Comparison of ENCODE assay signal across 17 cellular contexts in genomic region chr14:68286667-68287066, GRCh38.
DNase-seq lines count a peak whose midpoint lies in the region; ATAC-seq, FAIRE-seq and TF ChIP-seq lines count a peak whose summit lies in the region.
"Had no signal": no experiment of that assay in that cellular context is flagged by ENCODE, and none has a peak within 500 bp of the region (broad histone marks: within the 10 kb centered on the region; RNA-seq: fewer than 3 reads in every experiment).

No MANE protein-coding gene starts in this region.

- no peak overlapping the region for H3K9ac ChIP-seq in MM.1S (ENCODE audit: low read length)

- ATAC-seq in stimulated activated naive CD8-positive, alpha-beta T cell treated with anti-CD3 and anti-CD28 coated beads, Interleukin-15, amount 100 ng/mL, for 72 hours = no peak
- ATAC-seq in activated B cell treated with CpG ODN at 0.5 μM for 24 hours (ENCODE audit: low read depth) = no peak
- no peak for ATAC-seq in GM19328 (IDR thresholded peaks at IDR 0.05; ENCODE audit: unreplicated experiment)
- ATAC-seq: HCT116, Panc1 had no signal

- H3K4me3 Mint-ChIP-seq in stimulated activated naive CD8-positive, alpha-beta T cell treated with anti-CD3 and anti-CD28 coated beads, Interleukin-15, Interleukin-2, amounts not matched to agents 100 ng/mL and 50 ng/mL, for 24 hours = no peak overlapping the region
- no peak overlapping the region for H3K4me3 Mint-ChIP-seq in stimulated activated naive CD8-positive, alpha-beta T cell treated with anti-CD3 and anti-CD28 coated beads, Interleukin-15, amount 100 ng/mL, for 72 hours
- no peak overlapping the region for H3K4me3 Mint-ChIP-seq in activated B cell treated with CpG ODN at 0.5 μM for 24 hours

- H3F3A ChIP-seq in MM.1S (ENCODE audit: insufficient read depth, low read length) = no peaks in the 10 kb centered on the region

- H3K36me3 Mint-ChIP-seq in stimulated activated naive CD8-positive, alpha-beta T cell treated with anti-CD3 and anti-CD28 coated beads, Interleukin-15, Interleukin-2, amounts not matched to agents 100 ng/mL and 50 ng/mL, for 24 hours (ENCODE audit: low read depth) = no peaks in the 10 kb centered on the region
- no peaks in the 10 kb centered on the region for H3K36me3 Mint-ChIP-seq in activated B cell treated with CpG ODN at 0.5 μM for 24 hours (ENCODE audit: low read depth)

- no peaks in the 10 kb centered on the region for H3K36me3 ChIP-seq in MM.1S (replicated peaks; ENCODE audit: insufficient read depth, low read length)
- H3K36me3 ChIP-seq: brain microvascular endothelial cell, suprapubic skin had no signal

- DNase-seq in stimulated activated naive CD8-positive, alpha-beta T cell treated with anti-CD3 and anti-CD28 coated beads, Interleukin-15, amount 100 ng/mL, for 72 hours = no peak
- DNase-seq in activated B cell treated with CpG ODN at 0.5 μM for 24 hours (no peak), kidney glomerular epithelial cell (lab: John Stamatoyannopoulos, UW) (peak; percentile 77), urothelium cell line (ENCODE audit: low spot score) (no peak), MM.1S (no peak)
- DNase-seq in activated effector memory CD4-positive, alpha-beta T cell treated with Interleukin-2 at 50 U/mL for 16 hours = no peak
- DNase-seq: activated CD4-positive, alpha-beta T cell treated with anti-CD3 and anti-CD28 coated beads, Interleukin-2, amount 10 ng/mL, durations not matched to agents 24 days and 14 days; brain microvascular endothelial cell; effector CD8-positive, alpha-beta T cell; foreskin fibroblast; NCI-H1092 had no signal

- peaks cover 4% of the 10 kb centered on the region; the same call in 1 of the 2 replicates for H3K4me1 ChIP-seq in MM.1S (ENCODE audit: low read length)

- POLR2A ChIA-PET in activated B cell treated with CpG ODN at 0.5 μM for 24 hours (lab: Charles Lee) = interaction anchor here (0.8 to 13.2 kb wide), 11 partner anchors 11 to 531 kb away, joined by 3 to 375 read pairs (median 82); partner anchors contain the start of gene ZFP36L1

- no peaks in the 10 kb centered on the region for H3K27me3 ChIP-seq in MM.1S (replicated peaks; ENCODE audit: insufficient read depth, low read length)
- H3K27me3 ChIP-seq: brain microvascular endothelial cell, suprapubic skin had no signal

- CTCF ChIA-PET in activated B cell treated with CpG ODN at 0.5 μM for 24 hours (lab: Charles Lee) = interaction anchor here (1.4 to 2.2 kb wide), 4 partner anchors 11 to 87 kb away, joined by 3 to 11 read pairs (median 4); no protein-coding TSS in a partner anchor

- H3K27ac ChIP-seq in MM.1S (ENCODE audit: low read length) = no peak overlapping the region
- H3K27ac ChIP-seq: brain microvascular endothelial cell, suprapubic skin had no signal

- peaks cover 76% of the 10 kb centered on the region for H3K4me1 Mint-ChIP-seq in stimulated activated naive CD8-positive, alpha-beta T cell treated with anti-CD3 and anti-CD28 coated beads, Interleukin-15, Interleukin-2, amounts not matched to agents 100 ng/mL and 50 ng/mL, for 24 hours (ENCODE audit: low read depth)
- peaks cover 74% of the 10 kb centered on the region for H3K4me1 Mint-ChIP-seq in stimulated activated naive CD8-positive, alpha-beta T cell treated with anti-CD3 and anti-CD28 coated beads, Interleukin-15, amount 100 ng/mL, for 72 hours
- H3K4me1 Mint-ChIP-seq in activated B cell treated with CpG ODN at 0.5 μM for 24 hours = peaks cover 84% of the 10 kb centered on the region

- H3K4me3 ChIP-seq in MM.1S (ENCODE audit: low read length) = no peak overlapping the region
- H3K4me3 ChIP-seq: suprapubic skin had no signal

- H3K9me2 ChIP-seq in MM.1S (replicated peaks; ENCODE audit: insufficient read depth, low read length) = no peaks in the 10 kb centered on the region

- H3K9me3 ChIP-seq in MM.1S (replicated peaks; ENCODE audit: insufficient read depth, low read length) = no peaks in the 10 kb centered on the region
- H3K9me3 ChIP-seq: suprapubic skin had no signal

- no peaks in the 10 kb centered on the region for H4K20me1 ChIP-seq in MM.1S (ENCODE audit: insufficient read depth, low read length)

- no peak overlapping the region for H3K4me2 ChIP-seq in MM.1S (ENCODE audit: low read depth, low read length)

- peak overlapping the region; percentile 82 for H3K27ac Mint-ChIP-seq in stimulated activated naive CD8-positive, alpha-beta T cell treated with anti-CD3 and anti-CD28 coated beads, Interleukin-15, Interleukin-2, amounts not matched to agents 100 ng/mL and 50 ng/mL, for 24 hours
- H3K27ac Mint-ChIP-seq in stimulated activated naive CD8-positive, alpha-beta T cell treated with anti-CD3 and anti-CD28 coated beads, Interleukin-15, amount 100 ng/mL, for 72 hours = peak overlapping the region in 1 of 2 donors; percentile 4
- peak overlapping the region; percentile 99 for H3K27ac Mint-ChIP-seq in activated B cell treated with CpG ODN at 0.5 μM for 24 hours
- H3K27ac Mint-ChIP-seq: activated T-helper 2 cell treated with anti-CD3 and anti-CD28 coated beads, Interferon-gamma antibody, Interleukin-2, Interleukin-4, amounts not matched to agents 10 μg/mL and 5 μg/mL and 100 μg/mL, durations not matched to agents 14 hours and 24 hours and 36 hours had no signal

- H3K9me3 Mint-ChIP-seq in stimulated activated naive CD8-positive, alpha-beta T cell treated with anti-CD3 and anti-CD28 coated beads, Interleukin-15, Interleukin-2, amounts not matched to agents 100 ng/mL and 50 ng/mL, for 24 hours = no peaks in the 10 kb centered on the region
- no peaks in the 10 kb centered on the region for H3K9me3 Mint-ChIP-seq in stimulated activated naive CD8-positive, alpha-beta T cell treated with anti-CD3 and anti-CD28 coated beads, Interleukin-15, amount 100 ng/mL, for 72 hours
- no peaks in the 10 kb centered on the region for H3K9me3 Mint-ChIP-seq in activated B cell treated with CpG ODN at 0.5 μM for 24 hours
- H3K9me3 Mint-ChIP-seq: activated T-helper 2 cell treated with anti-CD3 and anti-CD28 coated beads, Interferon-gamma antibody, Interleukin-2, Interleukin-4, amounts not matched to agents 10 μg/mL and 5 μg/mL and 100 μg/mL, durations not matched to agents 14 hours and 24 hours and 36 hours had no signal

- intact Hi-C loops in activated B cell treated with CpG ODN at 0.5 μM for 24 hours (cut with micrococcal nuclease) = no loop called here

- no peaks in the 10 kb centered on the region for H3K79me2 ChIP-seq in MM.1S (ENCODE audit: low read length)

- no peak overlapping the region for H2AFZ ChIP-seq in MM.1S (ENCODE audit: low read length)

- H3K27me3 Mint-ChIP-seq in stimulated activated naive CD8-positive, alpha-beta T cell treated with anti-CD3 and anti-CD28 coated beads, Interleukin-15, Interleukin-2, amounts not matched to agents 100 ng/mL and 50 ng/mL, for 24 hours = no peaks in the 10 kb centered on the region
- no peaks in the 10 kb centered on the region for H3K27me3 Mint-ChIP-seq in stimulated activated naive CD8-positive, alpha-beta T cell treated with anti-CD3 and anti-CD28 coated beads, Interleukin-15, amount 100 ng/mL, for 72 hours
- H3K27me3 Mint-ChIP-seq in activated B cell treated with CpG ODN at 0.5 μM for 24 hours = no peaks in the 10 kb centered on the region
- H3K27me3 Mint-ChIP-seq: activated CD4-positive, alpha-beta T cell treated with anti-CD3 and anti-CD28 coated beads, Interleukin-2, amount 10 ng/mL, durations not matched to agents 24 days and 14 days had no signal

- no peak for TF ChIP-seq CTCF in activated B cell treated with CpG ODN at 0.5 μM for 24 hours (IDR thresholded peaks at IDR 0.05)
- no peak for TF ChIP-seq CTCF in MM.1S (IDR thresholded peaks at IDR 0.05; ENCODE audit: low read length)

- FAIRE-seq in urothelium cell line (lab: Jason Lieb, UNC) = peak; percentile 68
